24 cellular contexts compared by ENCODE assay signal in genomic region chr7:139744768-139745250, GRCh38. TPM values are rescaled to one million over a fixed set of nuclear protein-coding genes. Genes with fewer than 3 reads are reported as not detected.
DNase-seq lines count a peak whose midpoint lies in the region; ATAC-seq and TF ChIP-seq lines count a peak whose summit lies in the region.
"Had no signal": no experiment of that assay in that cellular context is flagged by ENCODE, and none has a peak within 500 bp of the region (broad histone marks: within the 10 kb centered on the region; RNA-seq: fewer than 3 reads in every experiment).

No MANE protein-coding gene starts in this region.

- peaks cover 21 to 89% (median 71%) of the 10 kb centered on the region in 4 donors for H3K4me1 ChIP-seq in liver (ENCODE audit: control insufficient read depth in 4 of 4, insufficient read depth in 4 of 4, low read length in 3 of 4)
- H3K4me1 ChIP-seq: BE2C had no signal

- ATAC-seq in HG03196 (IDR thresholded peaks at IDR 0.05; ENCODE audit: unreplicated experiment) (no peak), GM21723 (IDR thresholded peaks at IDR 0.05; ENCODE audit: unreplicated experiment) (no peak)
- ATAC-seq: activated CD8-positive, alpha-beta T cell treated with anti-CD3 and anti-CD28 coated beads for 36 hours; HCT116; stimulated activated naive CD8-positive, alpha-beta T cell treated with anti-CD3 and anti-CD28 coated beads, Interleukin-15, Interleukin-2, amounts not matched to agents 100 U/mL and 50 U/mL, for 24 hours had no signal

- TF ChIP-seq RAD21 in liver (IDR thresholded peaks at IDR 0.05): peak; percentile 49 to 52

- H3K27ac ChIP-seq in dorsolateral prefrontal cortex: peak overlapping the region in 55 of 59 donors; percentile 1 to 99 (median 86)
- H3K27ac ChIP-seq in liver (ENCODE audit: low read depth in 1 of 2, low read length in 2 of 2): peak overlapping the region; percentile 74 to 96
- H3K27ac ChIP-seq in substantia nigra (ENCODE audit: low read depth, low read length, poor library complexity, severe bottlenecking): peak overlapping the region; percentile 22
- H3K27ac ChIP-seq: 22Rv1, Peyer's patch, SK-N-MC had no signal

- intact Hi-C loops in dorsolateral prefrontal cortex (cut with DNase I): loop anchor here (2.0 to 5.0 kb wide), 2 partner anchors 26 to 32 kb away; partner anchors contain the start of gene HIPK2 (in 1 of the 2)

- H3K27me3 ChIP-seq in dorsolateral prefrontal cortex (no peaks in the 10 kb centered on the region), liver (ENCODE audit: control insufficient read depth in 4 of 4, insufficient read depth in 4 of 4, low read length in 3 of 4) (no peaks in the 10 kb centered on the region)
- H3K27me3 ChIP-seq: BE2C, Peyer's patch had no signal

- H3K9ac ChIP-seq in liver (ENCODE audit: low read depth in 1 of 2, low read length in 2 of 2): peak overlapping the region in 1 of 2 donors; percentile 24

- 39% methylated on average over 12 of the region's 12 CpGs for WGBS in liver

- no peaks in the 10 kb centered on the region for H3K36me3 ChIP-seq in liver (ENCODE audit: control insufficient read depth in 4 of 4, insufficient read depth in 3 of 4, low read depth in 1 of 4, low read length in 3 of 4)
- H3K36me3 ChIP-seq: BE2C, Peyer's patch had no signal

- H3K9me3 ChIP-seq in liver (ENCODE audit: control insufficient read depth in 4 of 4, low read length in 3 of 4): no peaks in the 10 kb centered on the region
- H3K9me3 ChIP-seq: BE2C, Peyer's patch had no signal

- H3K4me3 ChIP-seq in dorsolateral prefrontal cortex (no peak overlapping the region), liver (ENCODE audit: low read depth in 1 of 3, low read length in 3 of 3) (no peak overlapping the region)
- H3K4me3 ChIP-seq: Peyer's patch, SK-N-MC, smooth muscle cell had no signal

- TF ChIP-seq CTCF in dorsolateral prefrontal cortex (IDR thresholded peaks at IDR 0.05 in 54 of 56, conservative IDR thresholded peaks at IDR 0.05 in 2 of 56; ENCODE audit: low read depth in 1 of 56, partially characterized antibody in 56 of 56) (no peak), liver (IDR thresholded peaks at IDR 0.05; ENCODE audit: low read depth, low read length, missing input control) (no peak)

- DNase-seq in activated CD8-positive, alpha-beta memory T cell treated with anti-CD3 and anti-CD28 coated beads for 24 hours: peak; percentile 41
- DNase-seq in activated CD8-positive, alpha-beta memory T cell treated with anti-CD3 and anti-CD28 coated beads, Interleukin-2, amount 50 U/mL, for 48 hours: no peak
- no peak for DNase-seq in dorsolateral prefrontal cortex
- no peak for DNase-seq in substantia nigra (lab: John Stamatoyannopoulos, UW)
- no peak for DNase-seq in KG1 (lab: John Stamatoyannopoulos, UW)
- DNase-seq: activated CD8-positive, alpha-beta T cell treated with anti-CD3 and anti-CD28 coated beads for 36 hours; activated T-cell treated with anti-CD3 and anti-CD28 coated beads, Interleukin-2, amount 50 U/mL, for 48 hours; BE2C; Calu3; endodermal cell; NCI-H1105; NCI-H2081; NK-92 treated with Interleukin-12 subunit alpha and Interleukin-12 subunit beta, amount 100 ng/mL, for 24 hours; Peyer's patch; stimulated activated CD4-positive, alpha-beta T cell treated with anti-CD3 and anti-CD28 coated beads, Interleukin-4, amount 100 ng/mL, for 1 hour; stimulated activated naive CD8-positive, alpha-beta T cell treated with anti-CD3 and anti-CD28 coated beads, Interleukin-15, Interleukin-2, amounts not matched to agents 100 U/mL and 50 U/mL, for 24 hours; T-helper 9 cell had no signal

TF ChIP-seq in liver, 16 proteins besides CTCF, POLR2A, EP300 and RAD21:
- peak in 1 of 2 donors; percentile 78 for TF ChIP-seq JUND (IDR thresholded peaks at IDR 0.05)
- TF ChIP-seq ZBTB33 (IDR thresholded peaks at IDR 0.05): no peak
- no peak for TF ChIP-seq GABPA (IDR thresholded peaks at IDR 0.05 in 1 of 2, conservative IDR thresholded peaks at IDR 0.05 in 1 of 2)
- no peak for TF ChIP-seq HNF4G (IDR thresholded peaks at IDR 0.05)
- peak; percentile 43 to 81 for TF ChIP-seq HNF4A (conservative IDR thresholded peaks at IDR 0.05)
- no peak for TF ChIP-seq ATF3 (IDR thresholded peaks at IDR 0.05)
- TF ChIP-seq REST (IDR thresholded peaks at IDR 0.05): peak; percentile 37
- peak; percentile 92 for TF ChIP-seq MAX (IDR thresholded peaks at IDR 0.05)
- peak; percentile 56 for TF ChIP-seq YY1 (IDR thresholded peaks at IDR 0.05)
- TF ChIP-seq EGR1 (IDR thresholded peaks at IDR 0.05; ENCODE audit: low read depth in 2 of 2): peak in 1 of 2 donors; percentile 49
- TF ChIP-seq NR2F2 (IDR thresholded peaks at IDR 0.05): peak; percentile 83
- TF ChIP-seq FOXA1 (IDR thresholded peaks at IDR 0.05): no peak
- peak; percentile 14 for TF ChIP-seq FOXA2 (IDR thresholded peaks at IDR 0.05)
- no peak for TF ChIP-seq TAF1 (conservative IDR thresholded peaks at IDR 0.05)
- peak; percentile 75 for TF ChIP-seq SP1 (IDR thresholded peaks at IDR 0.05)
- TF ChIP-seq RXRA (IDR thresholded peaks at IDR 0.05): peak; percentile 89 to 97

RNA-seq across cellular contexts. Expression of gene HIPK2, which starts 33.0 kb away (rescaled TPM):
- total RNA-seq in dorsolateral prefrontal cortex (100 to 1,000 TPM; 106 to 688 (median 242) TPM), liver (10 to 100 TPM; 13.1 to 48.8 TPM)
- polyA plus RNA-seq in liver: 10 to 100 TPM; 15.1 to 18.1 TPM

Comparison
In these comparisons a context has a peak if more than half of its experiments do, and no peak if none do; other contexts are left out.
1. H3K27ac ChIP-seq: peak in every context shown above with its lines; median percentile 86 in dorsolateral prefrontal cortex; 85 in liver; 22 in substantia nigra.